8 cellular contexts compared by ENCODE assay signal in genomic region chr1:210916548-210916947, GRCh38.
"Had no signal": no experiment of that assay in that cellular context is flagged by ENCODE, and none has a peak within 500 bp of the region (broad histone marks: within the 10 kb centered on the region; RNA-seq: fewer than 3 reads in every experiment).

No MANE protein-coding gene starts in this region.

- DNase-seq: IMR-90, KBM-7, KG1 had no signal

- H3K4me3 ChIP-seq: K562 had no signal

- H3K27ac Mint-ChIP-seq: IgD-negative memory B cell had no signal

- H3K27ac ChIP-seq: HL-60 had no signal

- H3K4me3 Mint-ChIP-seq: IgD-negative memory B cell had no signal

- H3K9me3 Mint-ChIP-seq: IgD-negative memory B cell had no signal

- ATAC-seq: HepG2, K562 had no signal

- FAIRE-seq: HepG2, HTR-8/SVneo, K562 had no signal
